20 cellular contexts compared by ENCODE assay signal in the genomic region with DNA sequence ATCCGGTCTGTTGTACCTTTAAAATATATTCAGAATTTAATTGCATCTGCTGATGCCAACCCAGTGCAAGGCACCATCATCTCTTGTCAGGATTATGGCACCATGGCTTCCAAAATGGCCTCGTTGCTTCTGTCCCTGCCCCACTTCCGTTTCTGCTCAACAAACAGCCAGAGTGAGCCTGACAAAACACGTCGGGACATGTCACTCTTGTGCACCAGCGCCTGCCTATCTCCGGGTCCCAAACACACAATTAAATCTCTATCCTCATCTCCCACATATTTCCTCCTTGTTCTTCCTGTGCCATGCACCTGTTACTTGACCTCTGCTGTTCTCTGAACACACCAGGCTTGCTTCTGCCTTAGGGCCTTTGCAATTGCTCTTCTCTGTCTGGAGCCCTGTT. TPM values are rescaled to one million over a fixed set of nuclear protein-coding genes. Genes with fewer than 3 reads are reported as not detected.
DNase-seq lines count a peak whose midpoint lies in the region; ATAC-seq and TF ChIP-seq lines count a peak whose summit lies in the region.
"Had no signal": no experiment of that assay in that cellular context is flagged by ENCODE, and none has a peak within 500 bp of the region (broad histone marks: within the 10 kb centered on the region; RNA-seq: fewer than 3 reads in every experiment).

No MANE protein-coding gene starts in this region.

- peak; percentile 31 for DNase-seq in activated naive CD4-positive, alpha-beta T cell treated with anti-CD3 and anti-CD28 coated beads, Interleukin-2, amount 10 ng/mL, durations not matched to agents 7 days and 5 days
- no peak for DNase-seq in activated naive CD4-positive, alpha-beta T cell treated with Interleukin-2 at 50 U/mL for 16 hours
- DNase-seq in activated CD8-positive, alpha-beta T cell treated with anti-CD3 and anti-CD28 coated beads for 36 hours, result no peak
- DNase-seq in activated gamma-delta T cell treated with Interleukin-2 at 50 U/mL for 16 hours (no peak), sciatic nerve (ENCODE audit: low spot score) (no peak)
- DNase-seq: anterior cingulate cortex; gastrocnemius medialis; Kasumi-1; left ventricle myocardium superior; NCI-H1417 treated with DMSO at 0.1 percent for 48 hours; psoas muscle; stimulated activated naive CD8-positive, alpha-beta T cell treated with anti-CD3 and anti-CD28 coated beads, Interleukin-15, amount 100 ng/mL, for 72 hours had no signal

- H3K9ac ChIP-seq in KMS-11, result no peak overlapping the region

- no peaks in the 10 kb centered on the region for H3K9me3 ChIP-seq in neutrophil
- H3K9me3 ChIP-seq: gastrocnemius medialis, psoas muscle, SJSA1, vagina had no signal

- no peaks in the 10 kb centered on the region for H3K36me3 ChIP-seq in KMS-11 (ENCODE audit: insufficient read depth)
- peaks cover 27% of the 10 kb centered on the region for H3K36me3 ChIP-seq in neutrophil
- H3K36me3 ChIP-seq: gastrocnemius medialis, SJSA1, vagina had no signal

- TF ChIP-seq CTCF in KMS-11 (conservative IDR thresholded peaks at IDR 0.05; ENCODE audit: low read depth, low read length), result no peak
- no peak for TF ChIP-seq CTCF in activated CD8-positive, alpha-beta T cell treated with anti-CD3 and anti-CD28 coated beads for 36 hours (IDR thresholded peaks at IDR 0.05)
- TF ChIP-seq CTCF in neutrophil (IDR thresholded peaks at IDR 0.05), result no peak

- CTCF ChIA-PET in activated naive CD4-positive, alpha-beta T cell treated with anti-CD3 and anti-CD28 coated beads, Interleukin-2, amount 10 ng/mL, durations not matched to agents 7 days and 5 days (lab: Charles Lee), result interaction anchor here (1.0 to 3.0 kb wide), 3 partner anchors 9 to 40 kb away, joined by 3 to 38 read pairs (median 5); partner anchors contain the start of gene CD38
- CTCF ChIA-PET in activated CD8-positive, alpha-beta T cell treated with anti-CD3 and anti-CD28 coated beads for 36 hours (lab: Charles Lee), result interaction anchor here (11.6 kb wide), 1 partner anchor 6 kb away, joined by 112 read pairs; no protein-coding TSS in a partner anchor

- no peak for ATAC-seq in activated CD8-positive, alpha-beta T cell treated with anti-CD3 and anti-CD28 coated beads for 36 hours
- ATAC-seq in sciatic nerve, result no peak
- ATAC-seq in GM18502 (IDR thresholded peaks at IDR 0.05; ENCODE audit: poor library complexity, unreplicated experiment), result no peak
- ATAC-seq: gastrocnemius medialis, left ventricle myocardium superior, psoas muscle, WTC11 had no signal

- no peaks in the 10 kb centered on the region for H3K27me3 Mint-ChIP-seq in activated naive CD4-positive, alpha-beta T cell treated with anti-CD3 and anti-CD28 coated beads, Interleukin-2, amount 10 ng/mL, durations not matched to agents 7 days and 5 days
- peaks cover 1% of the 10 kb centered on the region for H3K27me3 Mint-ChIP-seq in activated CD8-positive, alpha-beta T cell treated with anti-CD3 and anti-CD28 coated beads for 36 hours
- H3K27me3 Mint-ChIP-seq: stimulated activated naive CD8-positive, alpha-beta T cell treated with anti-CD3 and anti-CD28 coated beads, Interleukin-15, amount 100 ng/mL, for 72 hours had no signal

- H3K4me1 Mint-ChIP-seq in activated naive CD4-positive, alpha-beta T cell treated with anti-CD3 and anti-CD28 coated beads, Interleukin-2, amount 10 ng/mL, durations not matched to agents 7 days and 5 days, result peaks cover 72% of the 10 kb centered on the region
- H3K4me1 Mint-ChIP-seq in activated CD8-positive, alpha-beta T cell treated with anti-CD3 and anti-CD28 coated beads for 36 hours (ENCODE audit: low read depth), result peaks cover 44% of the 10 kb centered on the region
- H3K4me1 Mint-ChIP-seq: WTC11 had no signal

- peaks cover 20% of the 10 kb centered on the region for H3K36me3 Mint-ChIP-seq in activated naive CD4-positive, alpha-beta T cell treated with anti-CD3 and anti-CD28 coated beads, Interleukin-2, amount 10 ng/mL, durations not matched to agents 7 days and 5 days
- no peaks in the 10 kb centered on the region for H3K36me3 Mint-ChIP-seq in activated CD8-positive, alpha-beta T cell treated with anti-CD3 and anti-CD28 coated beads for 36 hours (ENCODE audit: low read depth)
- H3K36me3 Mint-ChIP-seq: WTC11 had no signal

- peak overlapping the region; percentile 76 for H3K4me2 ChIP-seq in KMS-11

- H4K20me1 ChIP-seq in KMS-11 (ENCODE audit: insufficient read depth), result no peaks in the 10 kb centered on the region

- peaks cover 2% of the 10 kb centered on the region for H3K9me3 Mint-ChIP-seq in activated naive CD4-positive, alpha-beta T cell treated with anti-CD3 and anti-CD28 coated beads, Interleukin-2, amount 10 ng/mL, durations not matched to agents 7 days and 5 days
- peaks cover 3% of the 10 kb centered on the region for H3K9me3 Mint-ChIP-seq in activated CD8-positive, alpha-beta T cell treated with anti-CD3 and anti-CD28 coated beads for 36 hours

- H3K27ac Mint-ChIP-seq in activated naive CD4-positive, alpha-beta T cell treated with anti-CD3 and anti-CD28 coated beads, Interleukin-2, amount 10 ng/mL, durations not matched to agents 7 days and 5 days, result peak overlapping the region; percentile 94
- peak overlapping the region; percentile 35 for H3K27ac Mint-ChIP-seq in activated CD8-positive, alpha-beta T cell treated with anti-CD3 and anti-CD28 coated beads for 36 hours
- H3K27ac Mint-ChIP-seq: WTC11 had no signal

- intact Hi-C loops in activated CD8-positive, alpha-beta T cell treated with anti-CD3 and anti-CD28 coated beads for 36 hours (cut with micrococcal nuclease), result no loop called here
- intact Hi-C loops in sciatic nerve (cut with DNase I), result no loop called here

- no peak overlapping the region for H3K4me3 ChIP-seq in KMS-11 (IDR thresholded peaks at IDR 0.05; ENCODE audit: insufficient read depth, low read depth, low read length)
- no peak overlapping the region for H3K4me3 ChIP-seq in neutrophil (ENCODE audit: low read depth in 1 of 2, low read length in 1 of 2)
- H3K4me3 ChIP-seq: gastrocnemius medialis, psoas muscle, SJSA1, vagina had no signal

- no peak overlapping the region for H2AFZ ChIP-seq in KMS-11 (ENCODE audit: low read depth)

- H3K27ac ChIP-seq in KMS-11 (peak overlapping the region; percentile 33; the same call in 1 of the 2 replicates), neutrophil (peak overlapping the region; percentile 44)
- H3K27ac ChIP-seq: gastrocnemius medialis, psoas muscle, SJSA1, vagina had no signal

- POLR2A ChIA-PET in activated CD8-positive, alpha-beta T cell treated with anti-CD3 and anti-CD28 coated beads for 36 hours (lab: Charles Lee), result interaction anchor here (1.1 to 3.9 kb wide), 2 partner anchors 9 to 18 kb away, joined by 3 to 22 read pairs; no protein-coding TSS in a partner anchor

- H3K4me1 ChIP-seq in KMS-11 (ENCODE audit: low read depth, poor library complexity, severe bottlenecking) (peaks cover 86% of the 10 kb centered on the region), neutrophil (ENCODE audit: control insufficient read depth in 1 of 2, insufficient read depth in 1 of 2, low read depth in 1 of 2, low read length in 1 of 2) (peaks cover 0 to 5% of the 10 kb centered on the region in 2 experiments)
- H3K4me1 ChIP-seq: gastrocnemius medialis, psoas muscle, SJSA1, vagina had no signal

- H3K79me2 ChIP-seq in KMS-11 (ENCODE audit: insufficient read depth, low read depth), result no peaks in the 10 kb centered on the region

- H3K27me3 ChIP-seq in KMS-11 (ENCODE audit: insufficient read depth, low read depth) (no peaks in the 10 kb centered on the region), neutrophil (no peaks in the 10 kb centered on the region)
- H3K27me3 ChIP-seq: gastrocnemius medialis, SJSA1, vagina had no signal

- H3K4me3 Mint-ChIP-seq in activated naive CD4-positive, alpha-beta T cell treated with anti-CD3 and anti-CD28 coated beads, Interleukin-2, amount 10 ng/mL, durations not matched to agents 7 days and 5 days, result peak overlapping the region; percentile 13
- no peak overlapping the region for H3K4me3 Mint-ChIP-seq in activated CD8-positive, alpha-beta T cell treated with anti-CD3 and anti-CD28 coated beads for 36 hours
- H3K4me3 Mint-ChIP-seq: WTC11 had no signal

RNA-seq across cellular contexts. Expression of gene CD38, which starts 12.8 kb away (rescaled TPM):
- total RNA-seq in activated CD8-positive, alpha-beta T cell treated with anti-CD3 and anti-CD28 coated beads for 36 hours, result 10 to 100 TPM; 24.3 to 25.6 TPM
- 3.4 TPM for total RNA-seq in sciatic nerve
- total RNA-seq: chondrocyte, myocyte had no signal
